In the genomic region with DNA sequence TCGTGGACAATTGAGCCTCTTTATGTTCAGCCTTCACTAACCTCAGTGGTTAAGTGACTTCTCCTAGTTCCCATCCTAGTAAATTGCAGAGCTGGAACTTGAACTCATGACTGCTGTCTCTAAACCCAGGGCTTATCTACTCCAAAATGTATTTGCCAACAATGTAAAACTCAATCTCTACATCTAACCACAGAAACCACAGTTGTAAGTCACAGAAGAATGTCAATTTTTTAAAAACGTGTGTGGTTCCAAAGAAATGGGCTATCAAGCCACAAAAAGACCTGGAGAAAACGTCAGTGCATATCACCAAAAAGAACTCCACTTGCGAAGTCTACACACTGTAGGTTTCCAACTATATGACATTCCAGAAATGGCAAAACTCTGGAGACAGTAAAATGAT, we compare ENCODE assay signal across 12 cellular contexts.
DNase-seq lines count a peak whose midpoint lies in the region; ATAC-seq, FAIRE-seq and TF ChIP-seq lines count a peak whose summit lies in the region.
"Had no signal": no experiment of that assay in that cellular context is flagged by ENCODE, and none has a peak within 500 bp of the region (broad histone marks: within the 10 kb centered on the region; RNA-seq: fewer than 3 reads in every experiment).

No MANE protein-coding gene starts in this region.

- ATAC-seq in stimulated activated naive CD8-positive, alpha-beta T cell treated with anti-CD3 and anti-CD28 coated beads, Interleukin-15, Interleukin-2, amounts not matched to agents 100 U/mL and 50 U/mL, for 24 hours = peak; percentile 29
- ATAC-seq in right cardiac atrium (no peak), upper lobe of right lung (no peak)
- ATAC-seq: left lung had no signal

- peak overlapping the region; percentile 46 for H3K27ac Mint-ChIP-seq in activated naive CD4-positive, alpha-beta T cell treated with anti-CD3 and anti-CD28 coated beads, Interleukin-2, amount 10 ng/mL, durations not matched to agents 7 days and 5 days

- TF ChIP-seq CTCF in choroid plexus epithelial cell (conservative IDR thresholded peaks at IDR 0.05; ENCODE audit: low read depth, low read length) (no peak), upper lobe of right lung (IDR thresholded peaks at IDR 0.05) (no peak)

- H3K27me3 ChIP-seq in right cardiac atrium (ENCODE audit: control insufficient read depth, insufficient read depth) (no peaks in the 10 kb centered on the region), upper lobe of right lung (no peaks in the 10 kb centered on the region)
- H3K27me3 ChIP-seq: left lung, upper lobe of left lung had no signal

- H3K4me1 Mint-ChIP-seq in activated naive CD4-positive, alpha-beta T cell treated with anti-CD3 and anti-CD28 coated beads, Interleukin-2, amount 10 ng/mL, durations not matched to agents 7 days and 5 days = peaks cover 53% of the 10 kb centered on the region

- DNase-seq in activated naive CD4-positive, alpha-beta T cell treated with anti-CD3 and anti-CD28 coated beads, Interleukin-2, amount 10 ng/mL, durations not matched to agents 7 days and 5 days = no peak
- DNase-seq in activated naive CD4-positive, alpha-beta T cell (lab: John Stamatoyannopoulos, UW) = no peak
- DNase-seq in RCC 7860 (ENCODE audit: low spot score) = peak; percentile 58
- DNase-seq in choroid plexus epithelial cell (ENCODE audit: low read depth) = peak; percentile 33
- no peak for DNase-seq in stimulated activated naive CD8-positive, alpha-beta T cell treated with anti-CD3 and anti-CD28 coated beads, Interleukin-15, Interleukin-2, amounts not matched to agents 100 U/mL and 50 U/mL, for 24 hours
- DNase-seq in right cardiac atrium = no peak
- DNase-seq in NCI-H2227 (lab: John Stamatoyannopoulos, UW; ENCODE audit: unreplicated experiment) = no peak
- no peak for DNase-seq in upper lobe of right lung
- DNase-seq: activated CD4-positive, alpha-beta T cell treated with anti-CD3 and anti-CD28 coated beads, Interleukin-2, amount 50 U/mL, for 4 hours; foreskin fibroblast; left lung; upper lobe of left lung had no signal

- FAIRE-seq in RCC 7860 (lab: Jason Lieb, UNC) = peak; percentile 75

- CTCF ChIA-PET in activated naive CD4-positive, alpha-beta T cell treated with anti-CD3 and anti-CD28 coated beads, Interleukin-2, amount 10 ng/mL, durations not matched to agents 7 days and 5 days (lab: Charles Lee) = interaction anchor here (3.5 to 4.1 kb wide), 2 partner anchors 34 to 245 kb away, joined by 21 to 28 read pairs; partner anchors contain the start of gene IVNS1ABP

- H3K4me1 ChIP-seq in right cardiac atrium (ENCODE audit: control insufficient read depth, insufficient read depth, low read length) (no peaks in the 10 kb centered on the region), upper lobe of right lung (peaks cover 7% of the 10 kb centered on the region)

- intact Hi-C loops in right cardiac atrium (cut with DNase I) = no loop called here
- intact Hi-C loops in upper lobe of right lung (cut with DNase I) = no loop called here

- no peak overlapping the region for H3K4me3 ChIP-seq in choroid plexus epithelial cell (ENCODE audit: low read depth, low read length)
- H3K4me3 ChIP-seq in right cardiac atrium (ENCODE audit: low read length) = no peak overlapping the region
- no peak overlapping the region for H3K4me3 ChIP-seq in upper lobe of right lung
- H3K4me3 ChIP-seq: left lung, upper lobe of left lung had no signal

- H3K4me3 Mint-ChIP-seq in activated naive CD4-positive, alpha-beta T cell treated with anti-CD3 and anti-CD28 coated beads, Interleukin-2, amount 10 ng/mL, durations not matched to agents 7 days and 5 days = no peak overlapping the region

- H3K9me3 ChIP-seq in right cardiac atrium (ENCODE audit: control insufficient read depth, low read length) = no peaks in the 10 kb centered on the region
- H3K9me3 ChIP-seq in upper lobe of right lung = no peaks in the 10 kb centered on the region
- H3K9me3 ChIP-seq: left lung, upper lobe of left lung had no signal

- no peaks in the 10 kb centered on the region for H3K36me3 ChIP-seq in upper lobe of right lung
- H3K36me3 ChIP-seq: left lung, upper lobe of left lung had no signal

- H3K27ac ChIP-seq in right cardiac atrium (ENCODE audit: low read length) (no peak overlapping the region), upper lobe of right lung (no peak overlapping the region)
- H3K27ac ChIP-seq: left lung, upper lobe of left lung had no signal

- H3K9me3 Mint-ChIP-seq in activated naive CD4-positive, alpha-beta T cell treated with anti-CD3 and anti-CD28 coated beads, Interleukin-2, amount 10 ng/mL, durations not matched to agents 7 days and 5 days = no peaks in the 10 kb centered on the region

- WGBS in right cardiac atrium = 74% methylated on average over 4 of the region's 4 CpGs

- H3K27me3 Mint-ChIP-seq in activated naive CD4-positive, alpha-beta T cell treated with anti-CD3 and anti-CD28 coated beads, Interleukin-2, amount 10 ng/mL, durations not matched to agents 7 days and 5 days = no peaks in the 10 kb centered on the region

- peaks cover under 1% of the 10 kb centered on the region for H3K36me3 Mint-ChIP-seq in activated naive CD4-positive, alpha-beta T cell treated with anti-CD3 and anti-CD28 coated beads, Interleukin-2, amount 10 ng/mL, durations not matched to agents 7 days and 5 days

Comparison
In these comparisons a context has a peak if more than half of its experiments do, and no peak if none do; other contexts are left out.
1. DNase-seq: peak in RCC 7860 (single experiment) and choroid plexus epithelial cell (single experiment); none in activated naive CD4-positive, alpha-beta T cell treated with anti-CD3 and anti-CD28 coated beads, Interleukin-2, amount 10 ng/mL, durations not matched to agents 7 days and 5 days (single experiment), activated naive CD4-positive, alpha-beta T cell (0 of 4), stimulated activated naive CD8-positive, alpha-beta T cell treated with anti-CD3 and anti-CD28 coated beads, Interleukin-15, Interleukin-2, amounts not matched to agents 100 U/mL and 50 U/mL, for 24 hours (single experiment), right cardiac atrium (0 of 3), NCI-H2227 (single experiment) and upper lobe of right lung (single experiment).